Comparison of ENCODE assay signal across 20 cellular contexts in the genomic region with DNA sequence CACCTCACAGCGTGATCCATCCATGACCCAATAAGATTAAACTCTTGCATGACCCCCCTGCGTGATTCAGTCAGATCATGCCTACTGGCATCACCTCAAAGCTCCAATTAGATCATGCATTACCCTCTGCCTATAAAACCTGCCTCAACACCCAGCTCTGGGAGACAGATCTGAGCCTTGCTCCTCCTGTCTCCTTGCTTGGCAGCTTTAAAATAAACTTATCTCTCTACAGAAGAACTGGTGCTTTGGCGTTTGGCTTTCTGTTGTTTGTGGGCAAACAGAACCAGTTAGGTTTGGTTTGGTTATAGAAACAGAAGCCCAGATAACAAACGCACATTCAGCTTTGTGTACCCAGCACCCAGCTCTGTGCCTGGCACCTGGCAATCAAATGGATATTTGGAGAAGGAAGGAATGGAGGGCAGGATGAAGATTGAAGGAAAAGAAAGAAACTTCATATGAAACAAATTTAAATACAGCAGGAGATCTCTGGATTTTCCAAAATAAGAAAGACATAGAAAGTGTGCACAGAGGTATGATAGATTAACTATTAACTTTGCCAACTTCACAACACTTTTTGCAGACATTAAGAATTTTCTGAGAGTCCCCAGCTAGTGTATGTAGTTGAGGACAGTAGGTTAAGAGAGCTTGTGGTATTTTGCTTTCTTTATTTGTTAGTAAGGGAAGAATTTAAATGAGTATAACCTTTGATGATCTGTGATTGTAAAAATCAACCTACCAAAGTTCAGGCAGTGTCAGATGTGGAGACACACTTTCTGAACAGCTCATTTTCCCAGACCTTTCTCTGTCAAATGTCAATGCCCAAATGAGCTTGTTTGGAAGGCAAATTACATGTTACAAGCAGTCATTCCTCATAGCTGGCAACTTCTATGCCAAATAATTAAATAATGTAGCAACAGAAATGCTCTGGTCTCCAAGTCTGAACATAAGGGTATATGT.
A peak's percentile ranks its signal among the peaks of the same experiment; 100 is the strongest.
DNase-seq lines count a peak whose midpoint lies in the region; ATAC-seq and TF ChIP-seq lines count a peak whose summit lies in the region.
"Had no signal": no experiment of that assay in that cellular context is flagged by ENCODE, and none has a peak within 500 bp of the region (broad histone marks: within the 10 kb centered on the region; RNA-seq: fewer than 3 reads in every experiment).

No MANE protein-coding gene starts in this region.

- H3K27me3 ChIP-seq in right lobe of liver (no peaks in the 10 kb centered on the region), gastroesophageal sphincter (no peaks in the 10 kb centered on the region), esophagus squamous epithelium (no peaks in the 10 kb centered on the region)

- H3K9me3 ChIP-seq in right lobe of liver (no peaks in the 10 kb centered on the region), gastroesophageal sphincter (no peaks in the 10 kb centered on the region), esophagus squamous epithelium (no peaks in the 10 kb centered on the region)
- H3K9me3 ChIP-seq: HAP-1 had no signal

- TF ChIP-seq CTCF in right lobe of liver (IDR thresholded peaks at IDR 0.05) (no peak), gastroesophageal sphincter (IDR thresholded peaks at IDR 0.05) (no peak), esophagus squamous epithelium (IDR thresholded peaks at IDR 0.05) (no peak)

- H3K4me1 ChIP-seq in right lobe of liver (peaks cover 0 to 20% (median 4%) of the 10 kb centered on the region in 4 donors), gastroesophageal sphincter (no peaks in the 10 kb centered on the region), esophagus squamous epithelium (no peaks in the 10 kb centered on the region)
- H3K4me1 ChIP-seq: HAP-1 had no signal

- 40% methylated on average over 4 of the region's 4 CpGs for WGBS in right lobe of liver (ENCODE audit: insufficient coverage, low coverage, low lambda C conversion rate, missing lambda C conversion rate)
- WGBS in gastroesophageal sphincter (ENCODE audit: low coverage in 1 of 2), 2 donors = 54 to 83% methylated on average over 2 to 4 of the region's 4 CpGs
- 43 to 49% methylated on average over 4 of the region's 4 CpGs for WGBS in esophagus squamous epithelium, 2 donors

- no peaks in the 10 kb centered on the region for H3K36me3 ChIP-seq in right lobe of liver
- no peaks in the 10 kb centered on the region for H3K36me3 ChIP-seq in gastroesophageal sphincter
- no peaks in the 10 kb centered on the region for H3K36me3 ChIP-seq in esophagus squamous epithelium
- H3K36me3 ChIP-seq: HAP-1 had no signal

- TF ChIP-seq EP300 in gastroesophageal sphincter (IDR thresholded peaks at IDR 0.05) = no peak

- TF ChIP-seq POLR2A in right lobe of liver (IDR thresholded peaks at IDR 0.05) (no peak), gastroesophageal sphincter (IDR thresholded peaks at IDR 0.05) (no peak), esophagus squamous epithelium (IDR thresholded peaks at IDR 0.05) (no peak)

- intact Hi-C loops in right lobe of liver (cut with DNase I) (no loop called here), esophagus squamous epithelium (cut with DNase I) (no loop called here)

- H3K27ac ChIP-seq in right lobe of liver = peak overlapping the region in 2 of 3 donors; percentile 68 to 77
- H3K27ac ChIP-seq in gastroesophageal sphincter = no peak overlapping the region
- no peak overlapping the region for H3K27ac ChIP-seq in esophagus squamous epithelium
- H3K27ac ChIP-seq: GM23248, KMS-11 had no signal

- ATAC-seq in right lobe of liver (peak; percentile 81 to 95 (median 85)), gastroesophageal sphincter (no peak)
- ATAC-seq: Right ventricle myocardium inferior had no signal

- peak overlapping the region in 2 of 3 donors; percentile 4 to 15 for H3K4me3 ChIP-seq in right lobe of liver
- H3K4me3 ChIP-seq in gastroesophageal sphincter = no peak overlapping the region
- no peak overlapping the region for H3K4me3 ChIP-seq in esophagus squamous epithelium
- H3K4me3 ChIP-seq: GM23248, HAP-1 had no signal

- DNase-seq in NCI-H1417 (lab: John Stamatoyannopoulos, UW) = peak in 2 of 3 experiments; percentile 39 to 55
- no peak for DNase-seq in NCI-H1417 treated with DMSO at 0.1 percent for 48 hours (lab: John Stamatoyannopoulos, UW)
- DNase-seq in NCI-H2029 (lab: John Stamatoyannopoulos, UW) = peak; percentile 64
- peak; percentile 26 to 50 for DNase-seq in NCI-H526 (lab: John Stamatoyannopoulos, UW)
- DNase-seq in right lobe of liver = peak in 1 of 3 donors; percentile 69
- DNase-seq in stimulated activated CD4-positive, alpha-beta T cell treated with anti-CD3 and anti-CD28 coated beads, Interleukin-4, amount 100 ng/mL, for 4 hours = no peak
- no peak for DNase-seq in esophagus squamous epithelium (lab: John Stamatoyannopoulos, UW)
- DNase-seq: 8988T; COR-L47; DMS 273 treated with DMSO at 0.1 percent for 48 hours; GDM1; GM23248; MV-4-11; NCI-H2081; NK-92 treated with Interleukin-12 subunit alpha and Interleukin-12 subunit beta, amount 100 ng/mL, for 24 hours; SW 1271 had no signal

Comparison
In these comparisons a context has a peak if more than half of its experiments do, and no peak if none do; other contexts are left out.
1. DNase-seq: peak in NCI-H1417 (2 of 3), NCI-H2029 (single experiment) and NCI-H526 (2 of 2); none in NCI-H1417 treated with DMSO at 0.1 percent for 48 hours (single experiment), stimulated activated CD4-positive, alpha-beta T cell treated with anti-CD3 and anti-CD28 coated beads, Interleukin-4, amount 100 ng/mL, for 4 hours (0 of 2) and esophagus squamous epithelium (single experiment).
2. H3K27ac ChIP-seq: peak in right lobe of liver (2 of 3); none in gastroesophageal sphincter (0 of 4) and esophagus squamous epithelium (0 of 4).
3. H3K4me3 ChIP-seq: peak in right lobe of liver (2 of 3); none in gastroesophageal sphincter (0 of 2) and esophagus squamous epithelium (0 of 4).